In genomic region chr6:142821164-142821716, GRCh38 we compare ENCODE assay signal across 13 cellular contexts.
DNase-seq lines count a peak whose midpoint lies in the region; ATAC-seq and TF ChIP-seq lines count a peak whose summit lies in the region.
"Had no signal": no experiment of that assay in that cellular context is flagged by ENCODE, and none has a peak within 500 bp of the region (broad histone marks: within the 10 kb centered on the region; RNA-seq: fewer than 3 reads in every experiment).

No MANE protein-coding gene starts in this region.

- DNase-seq in activated naive CD8-positive, alpha-beta T cell treated with anti-CD3 and anti-CD28 coated beads, Interleukin-2, amount 50 U/mL, for 24 hours, result no peak
- DNase-seq in putamen (ENCODE audit: low spot score), result no peak
- DNase-seq: foreskin fibroblast; GF-D8; NCI-H1105 treated with DMSO at 0.1 percent for 48 hours; OCI-M1; SK-N-SH; stimulated activated CD4-positive, alpha-beta T cell treated with anti-CD3 and anti-CD28 coated beads, Interleukin-1b, Interleukin-23, amount 100 ng/mL, for 48 hours had no signal

- no peak for ATAC-seq in activated naive CD8-positive, alpha-beta T cell treated with anti-CD3 and anti-CD28 coated beads, Interleukin-2, amount 50 U/mL, for 24 hours
- ATAC-seq in HG03521 (IDR thresholded peaks at IDR 0.05; ENCODE audit: unreplicated experiment), result no peak
- no peak for ATAC-seq in GM21381 (IDR thresholded peaks at IDR 0.05; ENCODE audit: unreplicated experiment)

- H3K27ac ChIP-seq in BLaER1 treated with 17β-estradiol and CSF1 and Interleukin-3, amounts not matched to agents 10 nM and 100 nM, result peak overlapping the region in 4 of 11 experiments; percentile 6 to 55 (median 28); a peak in 5 of 22 replicates
- peak overlapping the region; percentile 73 for H3K27ac ChIP-seq in DOHH2 (ENCODE audit: low read depth, low read length)

- peak overlapping the region; percentile 65 to 95 (median 85); a peak in 20 of 22 replicates for H3K4me2 ChIP-seq in BLaER1 treated with 17β-estradiol and CSF1 and Interleukin-3, amounts not matched to agents 10 nM and 100 nM
- peak overlapping the region; percentile 91 for H3K4me2 ChIP-seq in DOHH2 (ENCODE audit: low read length)

- H3K36me3 Mint-ChIP-seq in activated naive CD8-positive, alpha-beta T cell treated with anti-CD3 and anti-CD28 coated beads, Interleukin-2, amount 50 U/mL, for 24 hours (ENCODE audit: low read depth), result peaks cover 29% of the 10 kb centered on the region
- H3K36me3 Mint-ChIP-seq in nephron (ENCODE audit: low read depth), result no peaks in the 10 kb centered on the region

- H4K20me1 ChIP-seq in BLaER1 treated with 17β-estradiol and CSF1 and Interleukin-3, amounts not matched to agents 10 nM and 100 nM, result peaks cover 0 to 21% (median 0%) of the 10 kb centered on the region in 11 experiments; a peak in 4 of 22 replicates
- H4K20me1 ChIP-seq in DOHH2 (ENCODE audit: control insufficient read depth, insufficient read depth, low read depth, low read length), result no peaks in the 10 kb centered on the region

- H3K4me3 ChIP-seq in BLaER1 treated with 17β-estradiol and CSF1 and Interleukin-3, amounts not matched to agents 10 nM and 100 nM, result no peak overlapping the region
- no peak overlapping the region for H3K4me3 ChIP-seq in DOHH2 (ENCODE audit: low read length)

- peaks cover 4% of the 10 kb centered on the region for H3K9me3 Mint-ChIP-seq in activated naive CD8-positive, alpha-beta T cell treated with anti-CD3 and anti-CD28 coated beads, Interleukin-2, amount 50 U/mL, for 24 hours
- no peaks in the 10 kb centered on the region for H3K9me3 Mint-ChIP-seq in nephron

- peaks cover 0 to 6% (median 4%) of the 10 kb centered on the region in 11 experiments; a peak in 3 of 22 replicates for H3K9me3 ChIP-seq in BLaER1 treated with 17β-estradiol and CSF1 and Interleukin-3, amounts not matched to agents 10 nM and 100 nM (replicated peaks in 1 of 11)
- no peaks in the 10 kb centered on the region for H3K9me3 ChIP-seq in DOHH2 (ENCODE audit: control insufficient read depth, insufficient read depth, low read length)
- H3K9me3 ChIP-seq: SK-N-SH had no signal

- peaks cover 28 to 49% (median 44%) of the 10 kb centered on the region in 10 experiments for H3K4me1 ChIP-seq in BLaER1 treated with 17β-estradiol and CSF1 and Interleukin-3, amounts not matched to agents 10 nM and 100 nM
- peaks cover 44% of the 10 kb centered on the region for H3K4me1 ChIP-seq in DOHH2 (ENCODE audit: control insufficient read depth, low read length)

- peaks cover 83% of the 10 kb centered on the region for H3K4me1 Mint-ChIP-seq in activated naive CD8-positive, alpha-beta T cell treated with anti-CD3 and anti-CD28 coated beads, Interleukin-2, amount 50 U/mL, for 24 hours
- peaks cover 51% of the 10 kb centered on the region for H3K4me1 Mint-ChIP-seq in nephron

- H3K4me3 Mint-ChIP-seq in activated naive CD8-positive, alpha-beta T cell treated with anti-CD3 and anti-CD28 coated beads, Interleukin-2, amount 50 U/mL, for 24 hours, result no peak overlapping the region
- peak overlapping the region in 1 of 3 experiments; percentile 16 for H3K4me3 Mint-ChIP-seq in nephron

- H3K27me3 ChIP-seq in BLaER1 treated with 17β-estradiol and CSF1 and Interleukin-3, amounts not matched to agents 10 nM and 100 nM, result no peaks in the 10 kb centered on the region
- H3K27me3 ChIP-seq in DOHH2 (ENCODE audit: control insufficient read depth, low read length), result no peaks in the 10 kb centered on the region

- H3K9ac ChIP-seq in BLaER1 treated with 17β-estradiol and CSF1 and Interleukin-3, amounts not matched to agents 10 nM and 100 nM, result peak overlapping the region in 1 of 11 experiments; percentile 51; a peak in 2 of 22 replicates

- TF ChIP-seq CTCF in DOHH2 (IDR thresholded peaks at IDR 0.05; ENCODE audit: low read depth, low read length, poor library complexity, severe bottlenecking) (no peak), nephron (IDR thresholded peaks at IDR 0.05; ENCODE audit: unreplicated experiment in 3 of 3) (no peak)

- peak overlapping the region; percentile 99 for H3K27ac Mint-ChIP-seq in activated naive CD8-positive, alpha-beta T cell treated with anti-CD3 and anti-CD28 coated beads, Interleukin-2, amount 50 U/mL, for 24 hours
- peak overlapping the region in 2 of 3 experiments; percentile 78 to 89 for H3K27ac Mint-ChIP-seq in nephron

- H3K27me3 Mint-ChIP-seq in activated naive CD8-positive, alpha-beta T cell treated with anti-CD3 and anti-CD28 coated beads, Interleukin-2, amount 50 U/mL, for 24 hours, result no peaks in the 10 kb centered on the region
- peaks cover 3% of the 10 kb centered on the region for H3K27me3 Mint-ChIP-seq in nephron (ENCODE audit: low read depth)

- peaks cover 14% of the 10 kb centered on the region for H3F3A ChIP-seq in DOHH2 (ENCODE audit: control insufficient read depth, insufficient read depth)

- no peaks in the 10 kb centered on the region for H3K9me2 ChIP-seq in DOHH2 (replicated peaks; ENCODE audit: control insufficient read depth, low read length)
- H3K9me2 ChIP-seq: SK-N-SH had no signal

- H3K79me2 ChIP-seq in DOHH2 (ENCODE audit: control insufficient read depth, low read length), result peaks cover 26% of the 10 kb centered on the region

- H3K36me3 ChIP-seq in BLaER1 treated with 17β-estradiol and CSF1 and Interleukin-3, amounts not matched to agents 10 nM and 100 nM, result peaks cover 0 to 34% (median 14%) of the 10 kb centered on the region in 11 experiments; a peak in 14 of 22 replicates
- H3K36me3 ChIP-seq in DOHH2 (ENCODE audit: control insufficient read depth, low read length), result peaks cover 14% of the 10 kb centered on the region
